In the genomic region with DNA sequence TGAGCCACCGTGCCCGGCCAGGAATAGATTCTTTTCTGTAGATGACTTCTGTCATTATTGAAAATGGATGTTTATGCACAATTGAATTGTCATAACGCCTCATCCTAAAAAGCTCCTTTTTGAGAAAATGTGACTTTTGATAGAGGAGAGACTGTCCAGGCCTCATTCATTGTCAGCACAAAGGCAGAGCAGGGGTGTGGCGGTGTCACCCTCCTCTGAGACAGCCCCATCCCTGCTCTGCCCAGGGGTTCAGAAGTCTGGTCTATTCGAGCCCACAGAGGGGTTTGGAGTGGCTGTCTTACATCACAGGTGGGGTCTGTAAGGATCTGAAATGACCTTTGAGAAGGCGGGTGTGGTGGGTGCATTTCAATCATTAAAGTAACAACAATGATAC, we compare ENCODE assay signal across 2 cellular contexts.
TF ChIP-seq lines count a peak whose summit lies in the region.

No MANE protein-coding gene starts in this region.

TF ChIP-seq in HepG2, 621 proteins besides CTCF, POLR2A, EP300 and RAD21:
- TF ChIP-seq, protein P1, sequence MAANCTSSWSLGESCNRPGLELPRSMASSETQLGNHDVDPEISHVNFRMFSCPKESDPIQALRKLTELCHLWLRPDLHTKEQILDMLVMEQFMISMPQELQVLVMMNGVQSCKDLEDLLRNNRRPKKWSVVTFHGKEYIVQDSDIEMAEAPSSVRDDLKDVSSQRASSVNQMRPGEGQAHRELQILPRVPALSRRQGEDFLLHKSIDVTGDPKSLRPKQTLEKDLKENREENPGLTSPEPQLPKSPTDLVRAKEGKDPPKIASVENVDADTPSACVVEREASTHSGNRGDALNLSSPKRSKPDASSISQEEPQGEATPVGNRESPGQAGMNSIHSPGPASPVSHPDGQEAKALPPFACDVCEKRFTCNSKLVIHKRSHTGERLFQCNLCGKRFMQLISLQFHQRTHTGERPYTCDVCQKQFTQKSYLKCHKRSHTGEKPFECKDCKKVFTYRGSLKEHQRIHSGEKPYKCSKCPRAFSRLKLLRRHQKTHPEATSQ (CRISPR knock-in tag; IDR thresholded peaks at IDR 0.05; ENCODE audit: borderline replicate concordance) = 0 out of 2 replicates have a peak, but pooled peaks have one; percentile 26
- TF ChIP-seq ZSCAN25 (CRISPR knock-in tag; IDR thresholded peaks at IDR 0.05) = peak; percentile 90
- no peak for TF ChIP-seq ZNF383 (CRISPR knock-in tag; IDR thresholded peaks at IDR 0.05; ENCODE audit: borderline replicate concordance)
- TF ChIP-seq, protein P2, sequence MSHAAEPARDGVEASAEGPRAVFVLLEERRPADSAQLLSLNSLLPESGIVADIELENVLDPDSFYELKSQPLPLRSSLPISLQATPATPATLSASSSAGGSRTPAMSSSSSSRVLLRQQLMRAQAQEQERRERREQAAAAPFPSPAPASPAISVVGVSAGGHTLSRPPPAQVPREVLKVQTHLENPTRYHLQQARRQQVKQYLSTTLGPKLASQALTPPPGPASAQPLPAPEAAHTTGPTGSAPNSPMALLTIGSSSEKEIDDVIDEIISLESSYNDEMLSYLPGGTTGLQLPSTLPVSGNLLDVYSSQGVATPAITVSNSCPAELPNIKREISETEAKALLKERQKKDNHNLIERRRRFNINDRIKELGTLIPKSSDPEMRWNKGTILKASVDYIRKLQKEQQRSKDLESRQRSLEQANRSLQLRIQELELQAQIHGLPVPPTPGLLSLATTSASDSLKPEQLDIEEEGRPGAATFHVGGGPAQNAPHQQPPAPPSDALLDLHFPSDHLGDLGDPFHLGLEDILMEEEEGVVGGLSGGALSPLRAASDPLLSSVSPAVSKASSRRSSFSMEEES (CRISPR knock-in tag; IDR thresholded peaks at IDR 0.05) = 0 out of 2 replicates have a peak, but pooled peaks have one; percentile 24
- no peak for TF ChIP-seq MXD3 (CRISPR knock-in tag; IDR thresholded peaks at IDR 0.05)
- 0 out of 2 replicates have a peak, but pooled peaks have one; percentile 19 for TF ChIP-seq TBX2 (CRISPR knock-in tag; IDR thresholded peaks at IDR 0.05; ENCODE audit: borderline replicate concordance)
- no peak for TF ChIP-seq PCBP2 (optimal IDR thresholded peaks at IDR 0.05; ENCODE audit: low read depth, low read length, poor library complexity, severe bottlenecking)
- TF ChIP-seq XBP1 (CRISPR knock-in tag; IDR thresholded peaks at IDR 0.05) = no peak

TF ChIP-seq in K562, 482 proteins besides CTCF, POLR2A, EP300 and RAD21:
- no peak for TF ChIP-seq ZNF507 (tag; conservative IDR thresholded peaks at IDR 0.05)
- TF ChIP-seq DIDO1 (tag; IDR thresholded peaks at IDR 0.05; ENCODE audit: low read depth) = no peak
- TF ChIP-seq ZNF76 (CRISPR knock-in tag; IDR thresholded peaks at IDR 0.05; ENCODE audit: borderline replicate concordance) = no peak
- TF ChIP-seq SP2 (IDR thresholded peaks at IDR 0.05; ENCODE audit: extremely low read depth, low read depth, low read length, poor library complexity, severe bottlenecking) = no peak
